Comparison of ENCODE assay signal across 8 cellular contexts in the genomic region with DNA sequence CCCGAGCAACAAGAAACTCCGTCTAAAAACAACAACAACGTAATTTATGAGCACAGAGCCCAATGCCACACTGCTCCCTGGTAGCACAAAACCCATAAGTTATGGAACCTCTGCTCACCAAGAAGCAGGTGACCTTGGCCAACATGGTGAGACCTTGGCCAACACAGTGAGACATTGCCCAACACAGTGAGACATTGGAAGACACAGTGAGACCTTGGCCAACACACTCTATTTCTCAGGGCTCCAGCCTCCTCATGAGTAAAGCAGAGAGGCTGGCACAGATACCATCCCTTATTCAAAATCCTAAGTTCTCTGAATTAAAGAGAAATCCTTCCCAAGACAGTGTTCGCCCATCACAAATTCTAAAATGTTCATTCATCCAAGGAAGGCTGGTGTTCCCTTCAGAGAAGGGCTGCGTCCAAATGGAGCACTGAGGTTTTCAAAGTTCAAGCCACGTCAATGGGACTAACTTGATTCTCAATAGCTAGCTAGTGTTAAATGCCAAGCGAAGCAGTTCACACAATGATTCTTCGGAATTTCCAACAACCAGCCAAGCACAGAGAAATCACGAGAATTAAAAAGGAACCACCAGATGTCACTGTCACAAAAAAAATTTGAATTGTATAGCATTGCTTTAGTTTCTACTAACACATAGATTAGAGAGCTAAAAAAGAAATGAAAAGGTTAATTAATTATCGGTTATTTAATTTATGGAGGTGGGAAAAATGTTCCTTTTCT.
DNase-seq lines count a peak whose midpoint lies in the region; ATAC-seq and FAIRE-seq lines count a peak whose summit lies in the region.

No MANE protein-coding gene starts in this region.

- no peaks in the 10 kb centered on the region for H3K27me3 ChIP-seq in ACC112 (ENCODE audit: insufficient read depth, low read length)

- no peaks in the 10 kb centered on the region for H3K36me3 ChIP-seq in ACC112 (ENCODE audit: insufficient read depth, low read length)

- H3K79me2 ChIP-seq in ACC112 (ENCODE audit: control insufficient read depth, insufficient read depth, low read length, unreplicated experiment), result no peaks in the 10 kb centered on the region

- peak; percentile 59 for ATAC-seq in GM18499 (IDR thresholded peaks at IDR 0.05; ENCODE audit: insufficient read depth, unreplicated experiment)
- no peak for ATAC-seq in HG03139 (IDR thresholded peaks at IDR 0.05; ENCODE audit: unreplicated experiment)
- ATAC-seq in GM19324 (IDR thresholded peaks at IDR 0.05; ENCODE audit: low FRiP score, unreplicated experiment), result no peak

- FAIRE-seq in endometrium (lab: Jason Lieb, UNC), result peak; percentile 88

- H2AFZ ChIP-seq in ACC112 (ENCODE audit: low read length, unreplicated experiment), result peak overlapping the region; percentile 18

- no peak overlapping the region for H3K4me3 ChIP-seq in ACC112 (ENCODE audit: low read depth, low read length)

- peak; percentile 63 for DNase-seq in NCI-H69 (lab: John Stamatoyannopoulos, UW)
- peak; percentile 82 for DNase-seq in pons (ENCODE audit: low spot score)
- DNase-seq in effector CD4-positive, alpha-beta T cell, result no peak

- no peaks in the 10 kb centered on the region for H3K4me1 ChIP-seq in ACC112 (ENCODE audit: control insufficient read depth, insufficient read depth, low read length, unreplicated experiment)

- H3K27ac ChIP-seq in ACC112 (ENCODE audit: low read depth, low read length), result no peak overlapping the region
